In the genomic region with DNA sequence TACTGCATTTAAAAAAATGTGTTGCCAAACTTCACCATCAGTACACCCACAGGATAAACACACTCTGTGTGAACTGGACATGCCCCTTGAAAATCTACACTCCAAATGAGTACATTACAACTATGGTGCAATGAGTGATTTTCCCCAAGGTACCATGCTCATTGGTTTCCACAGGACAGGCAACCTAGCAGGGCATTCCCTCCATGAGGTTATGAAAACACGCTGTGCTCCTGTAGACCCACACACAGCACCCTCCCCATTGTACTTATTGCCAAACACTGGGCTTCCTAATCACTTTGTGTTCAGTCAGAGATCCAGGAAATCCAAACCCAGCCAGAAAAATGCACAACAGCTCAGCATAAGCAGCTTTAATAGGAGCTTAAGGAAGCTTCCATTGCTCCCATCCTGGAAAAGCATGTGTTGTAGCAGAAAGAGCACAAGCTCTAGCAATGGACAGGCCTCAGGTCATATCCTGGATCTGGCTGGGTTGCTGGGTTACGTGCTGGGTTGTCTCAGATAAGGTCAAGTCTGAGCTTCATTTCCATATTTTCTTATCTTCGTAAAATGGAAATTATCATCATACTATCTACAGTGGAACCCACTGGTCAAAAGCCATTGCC, we compare ENCODE assay signal across 19 cellular contexts. TPM values are rescaled to one million over a fixed set of nuclear protein-coding genes. Genes with fewer than 3 reads are reported as not detected.
DNase-seq lines count a peak whose midpoint lies in the region; ATAC-seq and TF ChIP-seq lines count a peak whose summit lies in the region.
"Had no signal": no experiment of that assay in that cellular context is flagged by ENCODE, and none has a peak within 500 bp of the region (broad histone marks: within the 10 kb centered on the region; RNA-seq: fewer than 3 reads in every experiment).

No MANE protein-coding gene starts in this region.

- BruUV-seq in mammary epithelial cell (replicated peaks; lab: Mats Ljungman, UMichigan) = no TSS peak

- H3K4me2 ChIP-seq in mammary epithelial cell (ENCODE audit: insufficient read depth, low read depth, low read length) = no peak overlapping the region

- H3K36me3 ChIP-seq in WERI-Rb-1 (no peaks in the 10 kb centered on the region), mammary epithelial cell (ENCODE audit: insufficient read depth, low read length) (no peaks in the 10 kb centered on the region)

- no peak overlapping the region for H3K9ac ChIP-seq in mammary epithelial cell (ENCODE audit: insufficient read depth, low read length)

- in situ Hi-C loops in mammary epithelial cell (cut with MboI; ENCODE audit: low sequenced_read_pairs in 2 of 2) = loop anchor here in 1 of 2 donors (25.0 kb wide), 1 partner anchor 329 kb away; no protein-coding TSS in a partner anchor

- ATAC-seq in sciatic nerve (peak; percentile 46), HG02678 (IDR thresholded peaks at IDR 0.05; ENCODE audit: unreplicated experiment) (no peak)

- DNase-seq in WERI-Rb-1 (peak; percentile 66), mammary epithelial cell (peak; percentile 8), fibroblast of villous mesenchyme (ENCODE audit: low read depth) (peak; percentile 40), sciatic nerve (ENCODE audit: low spot score) (no peak), NCI-H2196 treated with DMSO at 0.1 percent for 48 hours (lab: John Stamatoyannopoulos, UW; ENCODE audit: unreplicated experiment) (no peak), ecto neural progenitor cell (ENCODE audit: low spot score) (no peak)
- DNase-seq: ACHN; C1 segment of cervical spinal cord; DND-41; H7; NCI-H1417 treated with DMSO at 0.1 percent for 48 hours; NCI-H1930; NCI-H446; NCI-H69; NK-92 treated with Interleukin-12 subunit alpha and Interleukin-12 subunit beta, amount 100 ng/mL, for 24 hours; OCI-M1; Right ventricle myocardium superior had no signal

- H3K4me3 ChIP-seq in WERI-Rb-1 (ENCODE audit: low read depth, low read length) (no peak overlapping the region), mammary epithelial cell (replicated peaks in 1 of 3; ENCODE audit: insufficient read depth in 1 of 3, low read depth in 2 of 3, low read length in 3 of 3) (no peak overlapping the region), fibroblast of villous mesenchyme (ENCODE audit: low read depth, low read length) (no peak overlapping the region)

- WGBS in mammary epithelial cell (ENCODE audit: low coverage, missing lambda C conversion rate) = 91% methylated on average over 3 of the region's 3 CpGs

- no peaks in the 10 kb centered on the region for H3K79me2 ChIP-seq in mammary epithelial cell (ENCODE audit: insufficient read depth, low read length)

- CTCF ChIA-PET in mammary epithelial cell (lab: Charles Lee; ENCODE audit: low non-redundant PET) = no interaction called here

- H4K20me1 ChIP-seq in mammary epithelial cell (ENCODE audit: insufficient read depth, low read length) = no peaks in the 10 kb centered on the region

- H3K27me3 ChIP-seq in WERI-Rb-1 (ENCODE audit: insufficient read depth, low read depth, severe bottlenecking) (no peaks in the 10 kb centered on the region), mammary epithelial cell (ENCODE audit: insufficient read depth, low read length) (no peaks in the 10 kb centered on the region)

- dilution Hi-C loops in mammary epithelial cell (cut with HindIII; ENCODE audit: low sequenced_read_pairs) = no loop called here

- TF ChIP-seq CTCF in WERI-Rb-1 (IDR thresholded peaks at IDR 0.05; ENCODE audit: low read depth, low read length) (no peak), mammary epithelial cell (conservative IDR thresholded peaks at IDR 0.05 in 1 of 2, IDR thresholded peaks at IDR 0.05 in 1 of 2; ENCODE audit: extremely low read depth in 1 of 2, insufficient read depth in 1 of 2, low read depth in 1 of 2, low read length in 2 of 2) (no peak), fibroblast of villous mesenchyme (IDR thresholded peaks at IDR 0.05; ENCODE audit: insufficient read depth, low read depth, low read length) (no peak)

- no peak overlapping the region for H2AFZ ChIP-seq in mammary epithelial cell (ENCODE audit: low read depth, low read length)

- H3K9me3 ChIP-seq in WERI-Rb-1 (ENCODE audit: severe bottlenecking) (no peaks in the 10 kb centered on the region), mammary epithelial cell (replicated peaks; ENCODE audit: insufficient read depth, low read length) (no peaks in the 10 kb centered on the region)

- intact Hi-C loops in mammary epithelial cell (cut with micrococcal nuclease) (no loop called here), sciatic nerve (cut with DNase I) (no loop called here)

- peak overlapping the region; percentile 15; the same call in 1 of the 2 replicates for H3K27ac ChIP-seq in WERI-Rb-1
- no peak overlapping the region for H3K27ac ChIP-seq in mammary epithelial cell (ENCODE audit: insufficient read depth, low read depth, low read length)
- H3K27ac ChIP-seq: HL-60 had no signal

- no peaks in the 10 kb centered on the region for H3K4me1 ChIP-seq in mammary epithelial cell (ENCODE audit: insufficient read depth, low read length)

RNA-seq across cellular contexts. Expression of a gene that starts 20.8 kb away (rescaled TPM):
- total RNA-seq in mammary epithelial cell (100 to 1,000 TPM in 1 of 2 donors, 10 to 100 TPM in 1; 22.8 to 150 TPM), fibroblast of villous mesenchyme (20.3 and 27.4 TPM in 2 replicates), sciatic nerve (62.8 TPM)
- 139 TPM for polyA plus RNA-seq in mammary epithelial cell
- 364 TPM for polyA minus RNA-seq in mammary epithelial cell

Comparison
In these comparisons a context has a peak if more than half of its experiments do, and no peak if none do; other contexts are left out.
1. DNase-seq: peak in WERI-Rb-1 (single experiment), mammary epithelial cell (single experiment) and fibroblast of villous mesenchyme (single experiment); none in sciatic nerve (single experiment), NCI-H2196 treated with DMSO at 0.1 percent for 48 hours (single experiment) and ecto neural progenitor cell (single experiment).